15 cellular contexts compared by ENCODE assay signal in genomic region chr3:172307143-172307560, GRCh38.
DNase-seq lines count a peak whose midpoint lies in the region; ATAC-seq, FAIRE-seq and TF ChIP-seq lines count a peak whose summit lies in the region.
"Had no signal": no experiment of that assay in that cellular context is flagged by ENCODE, and none has a peak within 500 bp of the region (broad histone marks: within the 10 kb centered on the region; RNA-seq: fewer than 3 reads in every experiment).

No MANE protein-coding gene starts in this region.

- H2AK5ac ChIP-seq in H9 (ENCODE audit: insufficient read length, low read length): no peak overlapping the region

- no peak overlapping the region for H2BK20ac ChIP-seq in H9 (ENCODE audit: low read depth, low read length, poor library complexity, severe bottlenecking)

- no peaks in the 10 kb centered on the region for H3K9me3 ChIP-seq in H9 (ENCODE audit: control insufficient read depth, low read depth, low read length)
- no peaks in the 10 kb centered on the region for H3K9me3 ChIP-seq in astrocyte (ENCODE audit: insufficient read depth, low read depth, low read length)
- H3K9me3 ChIP-seq in suprapubic skin: no peaks in the 10 kb centered on the region
- H3K9me3 ChIP-seq: right atrium auricular region had no signal

- no peak overlapping the region for H4K5ac ChIP-seq in H9 (ENCODE audit: insufficient read length, low read depth, low read length)

- no peaks in the 10 kb centered on the region for H3K9me3 Mint-ChIP-seq in H9
- no peaks in the 10 kb centered on the region for H3K9me3 Mint-ChIP-seq in astrocyte (ENCODE audit: unreplicated experiment)
- no peaks in the 10 kb centered on the region for H3K9me3 Mint-ChIP-seq in natural killer cell treated with Interleukin-12 subunit alpha and Interleukin-12 subunit beta and Interleukin-15 and Interleukin-18, amount 100 ng/mL, for 72 hours
- H3K9me3 Mint-ChIP-seq: activated naive CD4-positive, alpha-beta T cell treated with anti-CD3 and anti-CD28 coated beads, Interleukin-2, amount 50 U/mL, for 24 hours had no signal

- no peak overlapping the region for H3T11ph ChIP-seq in H9 (ENCODE audit: low read length)

- H4K8ac ChIP-seq in H9 (replicated peaks; ENCODE audit: insufficient read length, low read depth, low read length): no peak overlapping the region

- H3K23ac ChIP-seq in H9 (ENCODE audit: insufficient read length, low read depth, low read length): no peak overlapping the region

- H3K14ac ChIP-seq in H9 (ENCODE audit: insufficient read depth, low read length): no peak overlapping the region

- no peaks in the 10 kb centered on the region for H3K79me2 ChIP-seq in H9 (ENCODE audit: insufficient read depth, low read length)
- peaks cover 17% of the 10 kb centered on the region for H3K79me2 ChIP-seq in astrocyte (ENCODE audit: insufficient read depth, low read length)

- no peak overlapping the region for H3K4ac ChIP-seq in H9 (ENCODE audit: low read depth, low read length)

- no peak for TF ChIP-seq EP300 in suprapubic skin (IDR thresholded peaks at IDR 0.05)

- H2AFZ ChIP-seq in H9 (ENCODE audit: low read length) (no peak overlapping the region), astrocyte (ENCODE audit: low read depth, low read length) (no peak overlapping the region)

- H3K4me3 ChIP-seq in astrocyte (ENCODE audit: insufficient read depth, low read depth, low read length) (no peak overlapping the region), fibroblast of villous mesenchyme (ENCODE audit: low read depth, low read length) (no peak overlapping the region), suprapubic skin (no peak overlapping the region)
- H3K4me3 ChIP-seq: coronary artery, right atrium auricular region had no signal

- H2BK120ac ChIP-seq in H9 (ENCODE audit: low read depth, low read length, poor library complexity, severe bottlenecking): no peak overlapping the region

- H3K27me3 ChIP-seq in H9 (ENCODE audit: insufficient read depth, low read length): no peaks in the 10 kb centered on the region
- H3K27me3 ChIP-seq in astrocyte (ENCODE audit: insufficient read depth, low read length): no peaks in the 10 kb centered on the region
- no peaks in the 10 kb centered on the region for H3K27me3 ChIP-seq in suprapubic skin
- H3K27me3 ChIP-seq: right atrium auricular region had no signal

- FAIRE-seq in astrocyte (lab: Jason Lieb, UNC): peak; percentile 59

- H3K36me3 ChIP-seq in astrocyte (ENCODE audit: insufficient read depth, low read length) (peaks cover 47% of the 10 kb centered on the region), suprapubic skin (peaks cover 49% of the 10 kb centered on the region)

- H3K36me3 Mint-ChIP-seq in H9 (ENCODE audit: insufficient read depth in 1 of 3, low read depth in 3 of 3) (peaks cover 19 to 41% (median 40%) of the 10 kb centered on the region in 3 experiments; a peak in 6 of 7 replicates), astrocyte (ENCODE audit: low read depth, unreplicated experiment) (peaks cover 28% of the 10 kb centered on the region)
- peaks cover 30% of the 10 kb centered on the region for H3K36me3 Mint-ChIP-seq in natural killer cell treated with Interleukin-12 subunit alpha and Interleukin-12 subunit beta and Interleukin-15 and Interleukin-18, amount 100 ng/mL, for 72 hours

- H2BK5ac ChIP-seq in H9 (ENCODE audit: insufficient read length, low read length): no peak overlapping the region

- H3K79me1 ChIP-seq in H9 (ENCODE audit: insufficient read depth, low read depth, low read length, poor library complexity, severe bottlenecking): no peaks in the 10 kb centered on the region

- H3K27me3 Mint-ChIP-seq in H9 (ENCODE audit: low read depth): no peaks in the 10 kb centered on the region
- no peaks in the 10 kb centered on the region for H3K27me3 Mint-ChIP-seq in astrocyte (ENCODE audit: low read depth, unreplicated experiment)
- H3K27me3 Mint-ChIP-seq in natural killer cell treated with Interleukin-12 subunit alpha and Interleukin-12 subunit beta and Interleukin-15 and Interleukin-18, amount 100 ng/mL, for 72 hours: no peaks in the 10 kb centered on the region
- H3K27me3 Mint-ChIP-seq: activated naive CD4-positive, alpha-beta T cell treated with anti-CD3 and anti-CD28 coated beads, Interleukin-2, amount 50 U/mL, for 24 hours had no signal

- H3K4me1 ChIP-seq in H9 (ENCODE audit: insufficient read depth, low read length) (no peaks in the 10 kb centered on the region), astrocyte (ENCODE audit: insufficient read depth, low read length) (peaks cover 24% of the 10 kb centered on the region), suprapubic skin (peaks cover 18% of the 10 kb centered on the region)

- H3K23me2 ChIP-seq in H9 (ENCODE audit: insufficient read length, low read depth, low read length, poor library complexity, severe bottlenecking): no peaks in the 10 kb centered on the region

- no peak overlapping the region for H4K91ac ChIP-seq in H9 (ENCODE audit: insufficient read length, low read depth, low read length)

- no peak overlapping the region for H3K4me3 Mint-ChIP-seq in H9
- H3K4me3 Mint-ChIP-seq in astrocyte (ENCODE audit: unreplicated experiment): peak overlapping the region; percentile 67
- H3K4me3 Mint-ChIP-seq in natural killer cell treated with Interleukin-12 subunit alpha and Interleukin-12 subunit beta and Interleukin-15 and Interleukin-18, amount 100 ng/mL, for 72 hours: no peak overlapping the region
- H3K4me3 Mint-ChIP-seq: activated naive CD4-positive, alpha-beta T cell treated with anti-CD3 and anti-CD28 coated beads, Interleukin-2, amount 50 U/mL, for 24 hours had no signal

- no peak overlapping the region for H3K27ac ChIP-seq in H9 (ENCODE audit: insufficient read length, low read depth, low read length)
- peak overlapping the region; percentile 29 for H3K27ac ChIP-seq in astrocyte (ENCODE audit: low read depth, low read length)
- H3K27ac ChIP-seq in suprapubic skin: no peak overlapping the region
- H3K27ac ChIP-seq: C4-2B, coronary artery, right atrium auricular region had no signal

- peaks cover 11 to 15% of the 10 kb centered on the region in 2 experiments for H3K4me1 Mint-ChIP-seq in H9
- peaks cover 42% of the 10 kb centered on the region for H3K4me1 Mint-ChIP-seq in astrocyte (ENCODE audit: low read depth, unreplicated experiment)
- peaks cover 5 to 18% of the 10 kb centered on the region in 2 donors for H3K4me1 Mint-ChIP-seq in natural killer cell treated with Interleukin-12 subunit alpha and Interleukin-12 subunit beta and Interleukin-15 and Interleukin-18, amount 100 ng/mL, for 72 hours (ENCODE audit: low read depth in 2 of 2)
- H3K4me1 Mint-ChIP-seq: activated naive CD4-positive, alpha-beta T cell treated with anti-CD3 and anti-CD28 coated beads, Interleukin-2, amount 50 U/mL, for 24 hours had no signal

- no peak overlapping the region for H2BK15ac ChIP-seq in H9 (ENCODE audit: low read depth, low read length)

- no peak for TF ChIP-seq CTCF in H9 (conservative IDR thresholded peaks at IDR 0.05)
- no peak for TF ChIP-seq CTCF in astrocyte (IDR thresholded peaks at IDR 0.05; ENCODE audit: insufficient read depth, low read depth, low read length)
- TF ChIP-seq CTCF in fibroblast of villous mesenchyme (IDR thresholded peaks at IDR 0.05; ENCODE audit: insufficient read depth, low read depth, low read length): no peak
- no peak for TF ChIP-seq CTCF in suprapubic skin (IDR thresholded peaks at IDR 0.05)

- no peak overlapping the region for H3K56ac ChIP-seq in H9 (ENCODE audit: insufficient read length, low read depth, low read length)

- no peak for ATAC-seq in natural killer cell treated with Interleukin-12 subunit alpha and Interleukin-12 subunit beta and Interleukin-15 and Interleukin-18, amount 100 ng/mL, for 72 hours
- no peak for ATAC-seq in GM18511 (IDR thresholded peaks at IDR 0.05; ENCODE audit: unreplicated experiment)
- ATAC-seq: stimulated activated naive CD8-positive, alpha-beta T cell treated with anti-CD3 and anti-CD28 coated beads, Interleukin-15, Interleukin-2, amounts not matched to agents 100 U/mL and 50 U/mL, for 24 hours had no signal

- H3K27ac Mint-ChIP-seq in H9 (peak overlapping the region in 2 of 3 experiments; percentile 47 to 87; a peak in 1 of 7 replicates), astrocyte (ENCODE audit: unreplicated experiment) (peak overlapping the region; percentile 90)
- H3K27ac Mint-ChIP-seq in natural killer cell treated with Interleukin-12 subunit alpha and Interleukin-12 subunit beta and Interleukin-15 and Interleukin-18, amount 100 ng/mL, for 72 hours: peak overlapping the region in 1 of 2 donors; percentile 51
- H3K27ac Mint-ChIP-seq: activated naive CD4-positive, alpha-beta T cell treated with anti-CD3 and anti-CD28 coated beads, Interleukin-2, amount 50 U/mL, for 24 hours had no signal

- WGBS in H9 (ENCODE audit: extremely low coverage, insufficient read length, low lambda C conversion rate): no CpG with 5 or more reads among the region's 5 CpGs
- 74% methylated on average over 5 of the region's 5 CpGs for WGBS in suprapubic skin

- no peaks in the 10 kb centered on the region for H4K20me1 ChIP-seq in H9 (ENCODE audit: control insufficient read depth, insufficient read depth, insufficient read length)
- peaks cover 43% of the 10 kb centered on the region for H4K20me1 ChIP-seq in astrocyte (ENCODE audit: insufficient read depth, low read length)

- DNase-seq in H9: no peak
- DNase-seq in astrocyte (ENCODE audit: low read depth): peak; percentile 70
- peak; percentile 78 for DNase-seq in fibroblast of villous mesenchyme (ENCODE audit: low read depth)
- DNase-seq in renal cortical epithelial cell (ENCODE audit: low read depth): peak; percentile 54
- no peak for DNase-seq in natural killer cell treated with Interleukin-12 subunit alpha and Interleukin-12 subunit beta and Interleukin-15 and Interleukin-18, amount 100 ng/mL, for 72 hours (ENCODE audit: low spot score)
- DNase-seq in suprapubic skin (ENCODE audit: low spot score in 2 of 2): no peak
- no peak for DNase-seq in NCI-H510A treated with DMSO at 0.1 percent for 48 hours (lab: John Stamatoyannopoulos, UW)
- DNase-seq: HCEC 1CT; NCI-H345; stimulated activated naive CD8-positive, alpha-beta T cell treated with anti-CD3 and anti-CD28 coated beads, Interleukin-15, Interleukin-2, amounts not matched to agents 100 U/mL and 50 U/mL, for 24 hours had no signal

- H3K18ac ChIP-seq in H9 (ENCODE audit: insufficient read length, low read depth, low read length): no peak overlapping the region

- H3K9ac ChIP-seq in H9 (ENCODE audit: extremely low read depth, insufficient read length, low read length): no peak overlapping the region
- H3K9ac ChIP-seq in astrocyte (ENCODE audit: low read length): no peak overlapping the region

- no peak for TF ChIP-seq POLR2A in suprapubic skin (IDR thresholded peaks at IDR 0.05)

- H3K4me2 ChIP-seq in H9 (ENCODE audit: insufficient read depth, insufficient read length, low read length) (no peak overlapping the region), astrocyte (ENCODE audit: low read length) (peak overlapping the region; percentile 10)

- H2BK12ac ChIP-seq in H9 (ENCODE audit: insufficient read length, low read depth, low read length): no peak overlapping the region

Comparison
In these comparisons a context has a peak if more than half of its experiments do, and no peak if none do; other contexts are left out.
1. DNase-seq: peak in astrocyte (single experiment), fibroblast of villous mesenchyme (single experiment) and renal cortical epithelial cell (single experiment); none in H9 (single experiment), natural killer cell treated with Interleukin-12 subunit alpha and Interleukin-12 subunit beta and Interleukin-15 and Interleukin-18, amount 100 ng/mL, for 72 hours (single experiment), suprapubic skin (0 of 2) and NCI-H510A treated with DMSO at 0.1 percent for 48 hours (single experiment).